Comparison of ENCODE assay signal across 8 cellular contexts in genomic region chr9:137240321-137240840, GRCh38. TPM values are rescaled to one million over a fixed set of nuclear protein-coding genes. Genes with fewer than 3 reads are reported as not detected.
A peak's percentile ranks its signal among the peaks of the same experiment; 100 is the strongest.
DNase-seq lines count a peak whose midpoint lies in the region; ATAC-seq lines count a peak whose summit lies in the region.

No MANE protein-coding gene starts in this region.

- peak overlapping the region in 1 of 2 experiments; percentile 94 for H2BK12ac ChIP-seq in mesenchymal stem cell (ENCODE audit: low read length in 2 of 2)

- H2AK5ac ChIP-seq in mesenchymal stem cell (ENCODE audit: low read length, severe bottlenecking): no peak overlapping the region

- H3K23ac ChIP-seq in mesenchymal stem cell (ENCODE audit: low read length in 2 of 2): peak overlapping the region in 1 of 2 experiments; percentile 77

- H3K4me1 Mint-ChIP-seq in activated CD4-positive, alpha-beta T cell treated with anti-CD3 and anti-CD28 coated beads for 36 hours: peaks cover 27% of the 10 kb centered on the region

- peaks cover 24 to 27% of the 10 kb centered on the region in 2 experiments for H3K36me3 ChIP-seq in mesenchymal stem cell (ENCODE audit: control insufficient read depth in 1 of 2, insufficient read depth in 2 of 2, low read depth in 1 of 2, low read length in 2 of 2)

- no peaks in the 10 kb centered on the region for H3K27me3 Mint-ChIP-seq in activated CD4-positive, alpha-beta T cell treated with anti-CD3 and anti-CD28 coated beads for 36 hours

- no peak overlapping the region for H3K27ac Mint-ChIP-seq in activated CD4-positive, alpha-beta T cell treated with anti-CD3 and anti-CD28 coated beads for 36 hours

- peak overlapping the region; percentile 94 for H3K4me2 ChIP-seq in mesenchymal stem cell (ENCODE audit: low read length, poor library complexity, severe bottlenecking)

- H2BK120ac ChIP-seq in mesenchymal stem cell (ENCODE audit: low read depth, low read length): peak overlapping the region; percentile 64

- under 1% methylated on average over 44 of the region's 58 CpGs for WGBS in mesenchymal stem cell

- H3K27me3 ChIP-seq in mesenchymal stem cell (ENCODE audit: control insufficient read depth in 1 of 2, insufficient read depth in 1 of 2, low read length in 2 of 2): peaks cover 0 to 7% of the 10 kb centered on the region in 2 experiments

- CTCF ChIA-PET in activated CD4-positive, alpha-beta T cell treated with anti-CD3 and anti-CD28 coated beads for 36 hours (lab: Charles Lee): interaction anchor here (0.9 to 1.8 kb wide), 5 partner anchors 13 to 145 kb away, joined by 3 to 8 read pairs (median 6); partner anchors contain the start of genes CYSRT1 and RNF224

- H3K4me3 ChIP-seq in mesenchymal stem cell (ENCODE audit: insufficient read depth in 1 of 2, low read depth in 1 of 2, low read length in 2 of 2): peak overlapping the region; percentile 72 to 79

- peak overlapping the region; percentile 93 for H3K9ac ChIP-seq in mesenchymal stem cell (ENCODE audit: low read length)

- peak overlapping the region; percentile 92 to 94 for H3K4ac ChIP-seq in mesenchymal stem cell (ENCODE audit: low read depth in 1 of 2, low read length in 2 of 2)

- peak overlapping the region; percentile 74 for H2BK5ac ChIP-seq in mesenchymal stem cell (ENCODE audit: low read depth, low read length, poor library complexity, severe bottlenecking)

- H3K4me1 ChIP-seq in mesenchymal stem cell (ENCODE audit: control insufficient read depth, insufficient read depth, low read depth, low read length): peaks cover 59% of the 10 kb centered on the region

- H2AFZ ChIP-seq in mesenchymal stem cell (ENCODE audit: low read depth, low read length): peak overlapping the region; percentile 20

- H3K4me3 Mint-ChIP-seq in activated CD4-positive, alpha-beta T cell treated with anti-CD3 and anti-CD28 coated beads for 36 hours: peak overlapping the region; percentile 83

- H3K18ac ChIP-seq in mesenchymal stem cell (ENCODE audit: low read depth in 1 of 2, low read length in 2 of 2): peak overlapping the region; percentile 65 to 100

- peak; percentile 73 for DNase-seq in NCI-H345 (lab: John Stamatoyannopoulos, UW)
- DNase-seq in NCI-H345 treated with DMSO at 0.1 percent for 48 hours (lab: John Stamatoyannopoulos, UW; ENCODE audit: unreplicated experiment): no peak
- DNase-seq in NCI-H1092 treated with DMSO at 0.1 percent for 48 hours (lab: John Stamatoyannopoulos, UW): peak; percentile 77
- peak; percentile 79 for DNase-seq in activated CD4-positive, alpha-beta T cell treated with anti-CD3 and anti-CD28 coated beads for 36 hours
- DNase-seq in effector CD4-positive, alpha-beta T cell: peak; percentile 56
- peak; percentile 82 for DNase-seq in mesenchymal stem cell
- DNase-seq in stimulated activated CD8-positive, alpha-beta memory T cell treated with anti-CD3 and anti-CD28 coated beads, Interleukin-15, amount 100 ng/mL, for 1 hour (ENCODE audit: low read depth): peak; percentile 27

- peaks cover 27% of the 10 kb centered on the region for H3K36me3 Mint-ChIP-seq in activated CD4-positive, alpha-beta T cell treated with anti-CD3 and anti-CD28 coated beads for 36 hours (ENCODE audit: low read depth)

- intact Hi-C loops in activated CD4-positive, alpha-beta T cell treated with anti-CD3 and anti-CD28 coated beads for 36 hours (cut with DNase I, micrococcal nuclease): loop anchor here (1.0 to 2.0 kb wide), 7 partner anchors 17 to 757 kb away; partner anchors contain the start of genes ANAPC2 (in 1 of the 2), MAN1B1 (in 1 of the 2), NDOR1 (in 1 of the 2) and PAXX (in 1 of the 2)

- POLR2A ChIA-PET in activated CD4-positive, alpha-beta T cell treated with anti-CD3 and anti-CD28 coated beads for 36 hours (lab: Charles Lee): interaction anchor here (0.6 to 1.7 kb wide), 14 partner anchors 13 to 362 kb away, joined by 3 to 13 read pairs (median 4); partner anchors contain the start of genes FBXW5, MAN1B1, NELFB and RNF208

- H3K14ac ChIP-seq in mesenchymal stem cell (ENCODE audit: low read length in 2 of 2): peak overlapping the region; percentile 83 to 88

- peak overlapping the region; percentile 86 for H4K8ac ChIP-seq in mesenchymal stem cell (ENCODE audit: low read length)

- H3K9me3 Mint-ChIP-seq in activated CD4-positive, alpha-beta T cell treated with anti-CD3 and anti-CD28 coated beads for 36 hours (ENCODE audit: low read depth): no peaks in the 10 kb centered on the region

- H2BK15ac ChIP-seq in mesenchymal stem cell (ENCODE audit: low read depth, poor library complexity, severe bottlenecking): peak overlapping the region; percentile 87

- H4K91ac ChIP-seq in mesenchymal stem cell (ENCODE audit: low read length): peak overlapping the region; percentile 83

- peaks cover 21% of the 10 kb centered on the region for H3K79me1 ChIP-seq in mesenchymal stem cell (replicated peaks; ENCODE audit: low read length, poor library complexity, severe bottlenecking)

- H3K27ac ChIP-seq in mesenchymal stem cell (ENCODE audit: low read length, poor library complexity, severe bottlenecking): peak overlapping the region; percentile 86

- ATAC-seq in HG02610 (IDR thresholded peaks at IDR 0.05; ENCODE audit: unreplicated experiment): peak; percentile 21
- peak; percentile 16 for ATAC-seq in activated CD4-positive, alpha-beta T cell treated with anti-CD3 and anti-CD28 coated beads for 36 hours

- no peaks in the 10 kb centered on the region for H3K9me3 ChIP-seq in mesenchymal stem cell (ENCODE audit: control insufficient read depth, low read length)

RNA-seq across cellular contexts. Expression of gene TUBB4B, which starts 0.7 kb away (rescaled TPM):
- total RNA-seq in activated CD4-positive, alpha-beta T cell treated with anti-CD3 and anti-CD28 coated beads for 36 hours: 100 to 1,000 TPM; 264 to 278 TPM
- 181 TPM for polyA plus RNA-seq in mesenchymal stem cell (2013, experiment 1 of 2)
- polyA plus RNA-seq in mesenchymal stem cell (2013, experiment 2 of 2): 181 TPM

RNA-seq across cellular contexts. Expression of gene SLC34A3, which starts 9.7 kb away (rescaled TPM):
- total RNA-seq in activated CD4-positive, alpha-beta T cell treated with anti-CD3 and anti-CD28 coated beads for 36 hours: not detected
- polyA plus RNA-seq in mesenchymal stem cell (2013, experiment 1 of 2): not detected
- not detected for polyA plus RNA-seq in mesenchymal stem cell (2013, experiment 2 of 2)

RNA-seq across cellular contexts. Expression of gene STPG3, which starts 10.7 kb away (rescaled TPM):
- not detected for total RNA-seq in activated CD4-positive, alpha-beta T cell treated with anti-CD3 and anti-CD28 coated beads for 36 hours
- not detected for polyA plus RNA-seq in mesenchymal stem cell (2013, experiment 1 of 2)
- polyA plus RNA-seq in mesenchymal stem cell (2013, experiment 2 of 2): not detected

RNA-seq across cellular contexts. Expression of gene RNF224, which starts 13.1 kb away (rescaled TPM):
- not detected for total RNA-seq in activated CD4-positive, alpha-beta T cell treated with anti-CD3 and anti-CD28 coated beads for 36 hours
- polyA plus RNA-seq in mesenchymal stem cell (2013, experiment 1 of 2): not detected
- not detected for polyA plus RNA-seq in mesenchymal stem cell (2013, experiment 2 of 2)

RNA-seq across cellular contexts. Expression of gene NELFB, which starts 14.7 kb away (rescaled TPM):
- total RNA-seq in activated CD4-positive, alpha-beta T cell treated with anti-CD3 and anti-CD28 coated beads for 36 hours: 10 to 100 TPM; 41.4 to 54.1 TPM
- polyA plus RNA-seq in mesenchymal stem cell (2013, experiment 1 of 2): 30.5 TPM
- 30.5 TPM for polyA plus RNA-seq in mesenchymal stem cell (2013, experiment 2 of 2)
